8 cellular contexts compared by ENCODE assay signal in the genomic region with DNA sequence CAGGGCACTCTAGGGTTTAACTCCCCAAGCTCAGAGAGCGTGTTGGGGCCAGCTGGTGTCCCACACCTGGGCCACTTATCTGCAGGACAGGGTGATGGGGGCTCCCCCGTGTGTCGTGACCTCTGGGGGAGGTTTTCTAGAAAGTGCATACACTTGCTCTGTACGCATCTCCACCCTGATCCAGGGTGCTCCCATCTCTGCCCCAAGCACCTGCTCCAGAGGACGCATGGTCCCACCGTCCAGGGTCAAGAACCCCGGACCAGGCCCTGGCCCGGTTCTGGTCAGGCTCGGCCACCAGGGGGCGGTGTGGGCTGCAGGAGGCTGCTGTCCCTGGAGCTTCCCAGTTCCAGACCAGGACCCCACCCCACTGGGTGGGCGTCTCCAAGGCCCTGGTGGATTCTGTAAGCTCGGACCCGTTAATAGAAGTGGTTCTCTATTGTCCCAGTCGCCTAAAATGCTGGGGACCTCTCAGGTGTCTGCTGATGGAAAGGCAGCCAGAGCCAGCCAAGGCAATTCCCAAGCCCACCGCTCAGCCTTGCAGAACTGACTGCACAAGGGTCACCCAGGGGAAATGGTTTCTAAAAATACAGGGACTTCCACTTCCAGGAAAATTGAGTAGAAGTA. TPM values are rescaled to one million over a fixed set of nuclear protein-coding genes. Genes with fewer than 3 reads are reported as not detected.
DNase-seq lines count a peak whose midpoint lies in the region; ATAC-seq and TF ChIP-seq lines count a peak whose summit lies in the region.

No MANE protein-coding gene starts in this region.

- H3K9me2 ChIP-seq in OCI-LY1 (ENCODE audit: low read depth, low read length): no peaks in the 10 kb centered on the region
- H3K9me2 ChIP-seq in hepatocyte (replicated peaks; ENCODE audit: insufficient read depth): no peaks in the 10 kb centered on the region

- peak; percentile 79 for TF ChIP-seq CTCF in OCI-LY1 (IDR thresholded peaks at IDR 0.05; ENCODE audit: low read length)
- TF ChIP-seq CTCF in hepatocyte (IDR thresholded peaks at IDR 0.05; ENCODE audit: poor library complexity): peak; percentile 72

- H4K20me1 ChIP-seq in OCI-LY1 (ENCODE audit: insufficient read depth, low read length): no peaks in the 10 kb centered on the region
- no peaks in the 10 kb centered on the region for H4K20me1 ChIP-seq in hepatocyte (ENCODE audit: insufficient read depth, poor library complexity, severe bottlenecking)

- H3K27ac Mint-ChIP-seq in activated naive CD4-positive, alpha-beta T cell treated with anti-CD3 and anti-CD28 coated beads, Interleukin-2, amount 50 U/mL, for 72 hours: no peak overlapping the region

- H3K4me1 ChIP-seq in OCI-LY1 (ENCODE audit: insufficient read depth, low read length, severe bottlenecking) (no peaks in the 10 kb centered on the region), hepatocyte (ENCODE audit: insufficient read depth) (no peaks in the 10 kb centered on the region)

- no peaks in the 10 kb centered on the region; the same call in 1 of the 2 replicates for H3K36me3 ChIP-seq in OCI-LY1 (ENCODE audit: insufficient read depth, low read length)
- H3K36me3 ChIP-seq in hepatocyte (replicated peaks; ENCODE audit: insufficient read depth, low read depth): no peaks in the 10 kb centered on the region

- H2AFZ ChIP-seq in OCI-LY1 (ENCODE audit: low read length): no peak overlapping the region
- H2AFZ ChIP-seq in hepatocyte: no peak overlapping the region

- WGBS in hepatocyte (ENCODE audit: low lambda C conversion rate, missing lambda C conversion rate): 42% methylated on average over 15 of the region's 15 CpGs

- H3K79me2 ChIP-seq in OCI-LY1 (ENCODE audit: insufficient read depth, low read length): no peaks in the 10 kb centered on the region
- H3K79me2 ChIP-seq in hepatocyte: no peaks in the 10 kb centered on the region

- H3K4me2 ChIP-seq in OCI-LY1 (ENCODE audit: low read length) (no peak overlapping the region), hepatocyte (no peak overlapping the region)

- peak; percentile 58 to 64 for ATAC-seq in activated naive CD4-positive, alpha-beta T cell treated with anti-CD3 and anti-CD28 coated beads, Interleukin-2, amount 50 U/mL, for 72 hours
- no peak for ATAC-seq in GM21390 (IDR thresholded peaks at IDR 0.05; ENCODE audit: unreplicated experiment)

- H3K9me3 ChIP-seq in OCI-LY1 (ENCODE audit: low read length): 0 out of 2 replicates have a peak, but pooled peaks cover 8% of the 10 kb centered on the region
- no peaks in the 10 kb centered on the region for H3K9me3 ChIP-seq in hepatocyte (ENCODE audit: low read depth)

- H3F3A ChIP-seq in OCI-LY1 (ENCODE audit: insufficient read depth, low read length): no peaks in the 10 kb centered on the region

- H3K27ac ChIP-seq in OCI-LY1 (ENCODE audit: low read depth, low read length, poor library complexity, severe bottlenecking) (no peak overlapping the region), hepatocyte (no peak overlapping the region)

- H3K27me3 ChIP-seq in OCI-LY1 (ENCODE audit: insufficient read depth, low read length): peaks cover 7% of the 10 kb centered on the region; the same call in 1 of the 2 replicates
- H3K27me3 ChIP-seq in hepatocyte: peaks cover 2% of the 10 kb centered on the region

- DNase-seq in CD1c-positive myeloid dendritic cell (ENCODE audit: extremely low spot score) (peak; percentile 52), hepatocyte (ENCODE audit: low spot score) (no peak), NCI-H1092 treated with DMSO at 0.1 percent for 48 hours (lab: John Stamatoyannopoulos, UW) (no peak), NCI-H1105 (lab: John Stamatoyannopoulos, UW) (no peak)
- DNase-seq in activated naive CD4-positive, alpha-beta T cell treated with anti-CD3 and anti-CD28 coated beads, Interleukin-2, amount 50 U/mL, for 72 hours (ENCODE audit: low spot score in 2 of 2): peak in 1 of 2 donors; percentile 69
- peak; percentile 53 for DNase-seq in stimulated activated CD4-positive, alpha-beta T cell treated with anti-CD3 and anti-CD28 coated beads, Interleukin-4, amount 100 ng/mL, for 1 hour

- H3K9ac ChIP-seq in OCI-LY1 (ENCODE audit: low read length): no peak overlapping the region

- H3K9me3 Mint-ChIP-seq in activated naive CD4-positive, alpha-beta T cell treated with anti-CD3 and anti-CD28 coated beads, Interleukin-2, amount 50 U/mL, for 72 hours: no peaks in the 10 kb centered on the region

- H3K36me3 Mint-ChIP-seq in activated naive CD4-positive, alpha-beta T cell treated with anti-CD3 and anti-CD28 coated beads, Interleukin-2, amount 50 U/mL, for 72 hours: no peaks in the 10 kb centered on the region

- H3K4me3 ChIP-seq in OCI-LY1 (ENCODE audit: low read depth, low read length, poor library complexity, severe bottlenecking) (no peak overlapping the region), hepatocyte (no peak overlapping the region)

RNA-seq across cellular contexts. Expression of a gene that starts 34.7 kb away (rescaled TPM):
- 1 to 10 TPM in 1 of 2 donors, under 1 TPM in 1; 0.41 to 1.2 TPM for total RNA-seq in activated naive CD4-positive, alpha-beta T cell treated with anti-CD3 and anti-CD28 coated beads, Interleukin-2, amount 50 U/mL, for 72 hours
- 4.3 and 10.0 TPM in 2 replicates for total RNA-seq in hepatocyte
- polyA plus RNA-seq in hepatocyte: 9.4 and 9.7 TPM in 2 replicates

RNA-seq across cellular contexts. Expression of a gene that starts 43.8 kb away (rescaled TPM):
- not detected for total RNA-seq in activated naive CD4-positive, alpha-beta T cell treated with anti-CD3 and anti-CD28 coated beads, Interleukin-2, amount 50 U/mL, for 72 hours
- total RNA-seq in hepatocyte: 1.0 and 2.5 TPM in 2 replicates
- 2.4 and 2.8 TPM in 2 replicates for polyA plus RNA-seq in hepatocyte

Comparison
In these comparisons a context has a peak if more than half of its experiments do, and no peak if none do; other contexts are left out.
1. DNase-seq: peak in CD1c-positive myeloid dendritic cell (single experiment) and stimulated activated CD4-positive, alpha-beta T cell treated with anti-CD3 and anti-CD28 coated beads, Interleukin-4, amount 100 ng/mL, for 1 hour (single experiment); none in hepatocyte (single experiment), NCI-H1092 treated with DMSO at 0.1 percent for 48 hours (single experiment) and NCI-H1105 (single experiment).